Comparison of ENCODE assay signal across 18 cellular contexts in genomic region chr11:130439160-130439519, GRCh38. TPM values are rescaled to one million over a fixed set of nuclear protein-coding genes. Genes with fewer than 3 reads are reported as not detected.
DNase-seq lines count a peak whose midpoint lies in the region; ATAC-seq lines count a peak whose summit lies in the region.
"Had no signal": no experiment of that assay in that cellular context is flagged by ENCODE, and none has a peak within 500 bp of the region (broad histone marks: within the 10 kb centered on the region; RNA-seq: fewer than 3 reads in every experiment).

No MANE protein-coding gene starts in this region.

- peak overlapping the region; percentile 12 for H3K4me3 Mint-ChIP-seq in activated T-helper 17 cell treated with anti-CD3 and anti-CD28 coated beads, Interleukin-2, amount 50 U/mL, for 72 hours
- H3K4me3 Mint-ChIP-seq in stimulated activated naive CD8-positive, alpha-beta T cell treated with anti-CD3 and anti-CD28 coated beads, Interleukin-15, amount 100 ng/mL, for 72 hours: peak overlapping the region; percentile 2 to 43

- H3K36me3 Mint-ChIP-seq in activated T-helper 17 cell treated with anti-CD3 and anti-CD28 coated beads, Interleukin-2, amount 50 U/mL, for 72 hours (ENCODE audit: low read depth): no peaks in the 10 kb centered on the region

- peak overlapping the region; percentile 72 for H3K27ac Mint-ChIP-seq in activated T-helper 17 cell treated with anti-CD3 and anti-CD28 coated beads, Interleukin-2, amount 50 U/mL, for 72 hours
- peak overlapping the region; percentile 72 to 89 for H3K27ac Mint-ChIP-seq in stimulated activated naive CD8-positive, alpha-beta T cell treated with anti-CD3 and anti-CD28 coated beads, Interleukin-15, amount 100 ng/mL, for 72 hours

- no peak overlapping the region for H3K27ac ChIP-seq in substantia nigra (ENCODE audit: low read depth, low read length, poor library complexity, severe bottlenecking)
- H3K27ac ChIP-seq: skin epidermis, tibial nerve had no signal

- DNase-seq in stimulated activated CD4-positive, alpha-beta T cell treated with anti-CD3 and anti-CD28 coated beads, Interleukin-15, amount 100 ng/mL, for 24 hours: peak; percentile 23
- DNase-seq in stimulated activated CD4-positive, alpha-beta T cell treated with anti-CD3 and anti-CD28 coated beads, Interleukin-4, amount 100 ng/mL, for 4 hours: no peak
- DNase-seq in Kasumi-1 (lab: John Stamatoyannopoulos, UW): peak; percentile 95 to 96
- DNase-seq in stimulated activated naive CD8-positive, alpha-beta T cell treated with anti-CD3 and anti-CD28 coated beads, Interleukin-15, amount 100 ng/mL, for 72 hours: peak in 1 of 2 donors; percentile 49
- DNase-seq in substantia nigra (lab: John Stamatoyannopoulos, UW): no peak
- no peak for DNase-seq in retina
- DNase-seq: anterior cingulate cortex, NCI-H1092 treated with DMSO at 0.1 percent for 48 hours, NCI-H2171, NCI-H774 had no signal

- H3K4me1 Mint-ChIP-seq in activated T-helper 17 cell treated with anti-CD3 and anti-CD28 coated beads, Interleukin-2, amount 50 U/mL, for 72 hours: peaks cover 10% of the 10 kb centered on the region
- H3K4me1 Mint-ChIP-seq in stimulated activated naive CD8-positive, alpha-beta T cell treated with anti-CD3 and anti-CD28 coated beads, Interleukin-15, amount 100 ng/mL, for 72 hours: peaks cover 29% of the 10 kb centered on the region

- peaks cover 12% of the 10 kb centered on the region for H3K27me3 Mint-ChIP-seq in activated T-helper 17 cell treated with anti-CD3 and anti-CD28 coated beads, Interleukin-2, amount 50 U/mL, for 72 hours
- H3K27me3 Mint-ChIP-seq in stimulated activated naive CD8-positive, alpha-beta T cell treated with anti-CD3 and anti-CD28 coated beads, Interleukin-15, amount 100 ng/mL, for 72 hours: peaks cover 16% of the 10 kb centered on the region

- no peaks in the 10 kb centered on the region for H3K9me3 Mint-ChIP-seq in activated T-helper 17 cell treated with anti-CD3 and anti-CD28 coated beads, Interleukin-2, amount 50 U/mL, for 72 hours
- H3K9me3 Mint-ChIP-seq in stimulated activated naive CD8-positive, alpha-beta T cell treated with anti-CD3 and anti-CD28 coated beads, Interleukin-15, amount 100 ng/mL, for 72 hours: no peaks in the 10 kb centered on the region

- peak; percentile 56 for ATAC-seq in activated T-helper 17 cell treated with anti-CD3 and anti-CD28 coated beads, Interleukin-2, amount 50 U/mL, for 72 hours (replicated peaks)
- ATAC-seq in stimulated activated naive CD8-positive, alpha-beta T cell treated with anti-CD3 and anti-CD28 coated beads, Interleukin-15, amount 100 ng/mL, for 72 hours: peak; percentile 67
- ATAC-seq in HG03342 (IDR thresholded peaks at IDR 0.05; ENCODE audit: unreplicated experiment): no peak
- ATAC-seq: HCT116, left lobe of liver had no signal

RNA-seq across cellular contexts. Expression of gene ADAMTS15, which starts 9.3 kb away (rescaled TPM):
- total RNA-seq in activated T-helper 17 cell treated with anti-CD3 and anti-CD28 coated beads, Interleukin-2, amount 50 U/mL, for 72 hours: not detected
- total RNA-seq: G401 had no signal

RNA-seq across cellular contexts. Expression of gene ADAMTS8, which starts 10.7 kb away (rescaled TPM):
- total RNA-seq in activated T-helper 17 cell treated with anti-CD3 and anti-CD28 coated beads, Interleukin-2, amount 50 U/mL, for 72 hours: not detected
- total RNA-seq: fibroblast of villous mesenchyme, G401 had no signal

Comparison
In these comparisons a context has a peak if more than half of its experiments do, and no peak if none do; other contexts are left out.
1. DNase-seq: peak in stimulated activated CD4-positive, alpha-beta T cell treated with anti-CD3 and anti-CD28 coated beads, Interleukin-15, amount 100 ng/mL, for 24 hours (single experiment) and Kasumi-1 (2 of 2); none in stimulated activated CD4-positive, alpha-beta T cell treated with anti-CD3 and anti-CD28 coated beads, Interleukin-4, amount 100 ng/mL, for 4 hours (0 of 2), substantia nigra (0 of 49) and retina (single experiment).